In genomic region chr4:159117968-159118367, GRCh38 we compare ENCODE assay signal across 1 cellular context.
TF ChIP-seq lines count a peak whose summit lies in the region.

No MANE protein-coding gene starts in this region.

TF ChIP-seq in GM23338, 12 proteins besides CTCF, POLR2A, EP300 and RAD21 (continued from another document):
- TF ChIP-seq, protein P1, sequence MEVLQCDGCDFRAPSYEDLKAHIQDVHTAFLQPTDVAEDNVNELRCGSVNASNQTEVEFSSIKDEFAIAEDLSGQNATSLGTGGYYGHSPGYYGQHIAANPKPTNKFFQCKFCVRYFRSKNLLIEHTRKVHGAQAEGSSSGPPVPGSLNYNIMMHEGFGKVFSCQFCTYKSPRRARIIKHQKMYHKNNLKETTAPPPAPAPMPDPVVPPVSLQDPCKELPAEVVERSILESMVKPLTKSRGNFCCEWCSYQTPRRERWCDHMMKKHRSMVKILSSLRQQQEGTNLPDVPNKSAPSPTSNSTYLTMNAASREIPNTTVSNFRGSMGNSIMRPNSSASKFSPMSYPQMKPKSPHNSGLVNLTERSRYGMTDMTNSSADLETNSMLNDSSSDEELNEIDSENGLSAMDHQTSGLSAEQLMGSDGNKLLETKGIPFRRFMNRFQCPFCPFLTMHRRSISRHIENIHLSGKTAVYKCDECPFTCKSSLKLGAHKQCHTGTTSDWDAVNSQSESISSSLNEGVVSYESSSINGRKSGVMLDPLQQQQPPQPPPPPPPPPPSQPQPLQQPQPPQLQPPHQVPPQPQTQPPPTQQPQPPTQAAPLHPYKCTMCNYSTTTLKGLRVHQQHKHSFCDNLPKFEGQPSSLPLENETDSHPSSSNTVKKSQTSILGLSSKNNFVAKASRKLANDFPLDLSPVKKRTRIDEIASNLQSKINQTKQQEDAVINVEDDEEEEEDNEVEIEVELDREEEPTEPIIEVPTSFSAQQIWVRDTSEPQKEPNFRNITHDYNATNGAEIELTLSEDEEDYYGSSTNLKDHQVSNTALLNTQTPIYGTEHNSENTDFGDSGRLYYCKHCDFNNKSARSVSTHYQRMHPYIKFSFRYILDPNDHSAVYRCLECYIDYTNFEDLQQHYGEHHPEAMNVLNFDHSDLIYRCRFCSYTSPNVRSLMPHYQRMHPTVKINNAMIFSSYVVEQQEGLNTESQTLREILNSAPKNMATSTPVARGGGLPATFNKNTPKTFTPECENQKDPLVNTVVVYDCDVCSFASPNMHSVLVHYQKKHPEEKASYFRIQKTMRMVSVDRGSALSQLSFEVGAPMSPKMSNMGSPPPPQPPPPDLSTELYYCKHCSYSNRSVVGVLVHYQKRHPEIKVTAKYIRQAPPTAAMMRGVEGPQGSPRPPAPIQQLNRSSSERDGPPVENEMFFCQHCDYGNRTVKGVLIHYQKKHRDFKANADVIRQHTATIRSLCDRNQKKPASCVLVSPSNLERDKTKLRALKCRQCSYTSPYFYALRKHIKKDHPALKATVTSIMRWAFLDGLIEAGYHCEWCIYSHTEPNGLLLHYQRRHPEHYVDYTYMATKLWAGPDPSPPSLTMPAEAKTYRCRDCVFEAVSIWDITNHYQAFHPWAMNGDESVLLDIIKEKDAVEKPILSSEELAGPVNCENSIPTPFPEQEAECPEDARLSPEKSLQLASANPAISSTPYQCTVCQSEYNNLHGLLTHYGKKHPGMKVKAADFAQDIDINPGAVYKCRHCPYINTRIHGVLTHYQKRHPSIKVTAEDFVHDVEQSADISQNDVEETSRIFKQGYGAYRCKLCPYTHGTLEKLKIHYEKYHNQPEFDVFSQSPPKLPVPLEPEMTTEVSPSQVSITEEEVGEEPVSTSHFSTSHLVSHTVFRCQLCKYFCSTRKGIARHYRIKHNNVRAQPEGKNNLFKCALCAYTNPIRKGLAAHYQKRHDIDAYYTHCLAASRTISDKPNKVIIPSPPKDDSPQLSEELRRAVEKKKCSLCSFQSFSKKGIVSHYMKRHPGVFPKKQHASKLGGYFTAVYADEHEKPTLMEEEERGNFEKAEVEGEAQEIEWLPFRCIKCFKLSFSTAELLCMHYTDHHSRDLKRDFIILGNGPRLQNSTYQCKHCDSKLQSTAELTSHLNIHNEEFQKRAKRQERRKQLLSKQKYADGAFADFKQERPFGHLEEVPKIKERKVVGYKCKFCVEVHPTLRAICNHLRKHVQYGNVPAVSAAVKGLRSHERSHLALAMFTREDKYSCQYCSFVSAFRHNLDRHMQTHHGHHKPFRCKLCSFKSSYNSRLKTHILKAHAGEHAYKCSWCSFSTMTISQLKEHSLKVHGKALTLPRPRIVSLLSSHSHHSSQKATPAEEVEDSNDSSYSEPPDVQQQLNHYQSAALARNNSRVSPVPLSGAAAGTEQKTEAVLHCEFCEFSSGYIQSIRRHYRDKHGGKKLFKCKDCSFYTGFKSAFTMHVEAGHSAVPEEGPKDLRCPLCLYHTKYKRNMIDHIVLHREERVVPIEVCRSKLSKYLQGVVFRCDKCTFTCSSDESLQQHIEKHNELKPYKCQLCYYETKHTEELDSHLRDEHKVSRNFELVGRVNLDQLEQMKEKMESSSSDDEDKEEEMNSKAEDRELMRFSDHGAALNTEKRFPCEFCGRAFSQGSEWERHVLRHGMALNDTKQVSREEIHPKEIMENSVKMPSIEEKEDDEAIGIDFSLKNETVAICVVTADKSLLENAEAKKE (CRISPR knock-in tag; IDR thresholded peaks at IDR 0.05): no peak
- no peak for TF ChIP-seq STAT1 (IDR thresholded peaks at IDR 0.05; ENCODE audit: unreplicated experiment)
